8 cellular contexts compared by ENCODE assay signal in genomic region chr1:155173478-155174333, GRCh38. TPM values are rescaled to one million over a fixed set of nuclear protein-coding genes. Genes with fewer than 3 reads are reported as not detected.
DNase-seq lines count a peak whose midpoint lies in the region; ATAC-seq and TF ChIP-seq lines count a peak whose summit lies in the region.

TRIM46 (plus strand) TSS chr1:155173849; CDS start chr1:155173967, 118 bp downstream.

- H3K36me3 ChIP-seq in cardiac muscle cell (peaks cover 3% of the 10 kb centered on the region), mesodermal cell (ENCODE audit: control insufficient read depth, insufficient read depth, low read length) (peaks cover 53% of the 10 kb centered on the region)
- peaks cover 20% of the 10 kb centered on the region for H3K36me3 ChIP-seq in effector memory CD4-positive, alpha-beta T cell (ENCODE audit: control insufficient read depth, insufficient read depth, low read length)

- H3K9me3 ChIP-seq in cardiac muscle cell (ENCODE audit: low read depth), result no peaks in the 10 kb centered on the region
- H3K9me3 ChIP-seq in effector memory CD4-positive, alpha-beta T cell (ENCODE audit: control insufficient read depth, low read length), result no peaks in the 10 kb centered on the region
- H3K9me3 ChIP-seq in mesodermal cell (ENCODE audit: control insufficient read depth, low read length), result no peaks in the 10 kb centered on the region

- TF ChIP-seq CTCF in cardiac muscle cell (IDR thresholded peaks at IDR 0.05; ENCODE audit: low read depth, low read length), result no peak

- intact Hi-C loops in Right ventricle myocardium inferior (cut with DNase I), result no loop called here

- H3K4me1 ChIP-seq in cardiac muscle cell (ENCODE audit: low read depth) (peaks cover 5% of the 10 kb centered on the region), mesodermal cell (ENCODE audit: control insufficient read depth, insufficient read depth, low read length, poor library complexity, severe bottlenecking) (peaks cover 7% of the 10 kb centered on the region)
- H3K4me1 ChIP-seq in effector memory CD4-positive, alpha-beta T cell (ENCODE audit: control insufficient read depth, insufficient read depth, low read length, poor library complexity, severe bottlenecking), result peaks cover 32% of the 10 kb centered on the region

- H3K27ac ChIP-seq in cardiac muscle cell, result peak within 1 kb of the TSS; percentile 87
- peak within 1 kb of the TSS; percentile 91 for H3K27ac ChIP-seq in effector memory CD4-positive, alpha-beta T cell (ENCODE audit: insufficient read depth, low read length, poor library complexity, severe bottlenecking)
- peak within 1 kb of the TSS; percentile 93 for H3K27ac ChIP-seq in mesodermal cell (ENCODE audit: low read depth, low read length, severe bottlenecking)

- DNase-seq in cardiac muscle cell (ENCODE audit: low read depth in 1 of 2, low spot score in 1 of 2) (peak in 1 of 2 donors; percentile 50), Right ventricle myocardium inferior (ENCODE audit: missing footprints) (no peak), NCI-H2196 treated with DMSO at 0.1 percent for 48 hours (lab: John Stamatoyannopoulos, UW; ENCODE audit: unreplicated experiment) (peak; percentile 66), cerebellar nuclear complex (lab: John Stamatoyannopoulos, UW) (no peak)
- peak; percentile 88 for DNase-seq in activated CD8-positive, alpha-beta memory T cell treated with anti-CD3 and anti-CD28 coated beads for 24 hours
- DNase-seq in effector memory CD4-positive, alpha-beta T cell, result peak; percentile 39 to 61 (median 47)
- DNase-seq in stimulated activated CD8-positive, alpha-beta memory T cell treated with anti-CD3 and anti-CD28 coated beads, Interleukin-7, amount 100 ng/mL, for 4 hours (ENCODE audit: low read depth in 2 of 2), result peak; percentile 52 to 69

- H3K27me3 ChIP-seq in cardiac muscle cell, result peaks cover 6% of the 10 kb centered on the region
- H3K27me3 ChIP-seq in effector memory CD4-positive, alpha-beta T cell (replicated peaks; ENCODE audit: control insufficient read depth, insufficient read depth, low read length, poor library complexity, severe bottlenecking), result no peaks in the 10 kb centered on the region

- H3K4me3 ChIP-seq in cardiac muscle cell, result peak within 1 kb of the TSS; percentile 74
- peak within 1 kb of the TSS; percentile 84 for H3K4me3 ChIP-seq in effector memory CD4-positive, alpha-beta T cell (ENCODE audit: insufficient read depth, low read depth, low read length, poor library complexity, severe bottlenecking)
- H3K4me3 ChIP-seq in mesodermal cell (ENCODE audit: extremely low read depth, insufficient read depth, low read length, poor library complexity, severe bottlenecking), result peak within 1 kb of the TSS; percentile 90

- no peak for ATAC-seq in Right ventricle myocardium inferior

- 1 to 2% methylated on average over 14 to 20 of the region's 38 CpGs for WGBS in mesodermal cell (ENCODE audit: insufficient coverage in 2 of 2), 2 experiments

RNA-seq across cellular contexts. Expression of gene TRIM46, which starts in this region (rescaled TPM):
- total RNA-seq in cardiac muscle cell, result 3.6 and 5.4 TPM in 2 replicates
- 2.9 and 3.2 TPM in 2 replicates for polyA plus RNA-seq in cardiac muscle cell
- total RNA-seq in Right ventricle myocardium inferior, result 0.16 TPM
- 9.1 TPM for polyA plus RNA-seq in mesodermal cell (2013, experiment 1 of 2)
- 6.5 TPM for polyA plus RNA-seq in mesodermal cell (2013, experiment 2 of 2)

Comparison
In these comparisons a context has a peak if more than half of its experiments do, and no peak if none do; other contexts are left out.
1. DNase-seq: peak in NCI-H2196 treated with DMSO at 0.1 percent for 48 hours (single experiment), activated CD8-positive, alpha-beta memory T cell treated with anti-CD3 and anti-CD28 coated beads for 24 hours (single experiment), effector memory CD4-positive, alpha-beta T cell (3 of 3) and stimulated activated CD8-positive, alpha-beta memory T cell treated with anti-CD3 and anti-CD28 coated beads, Interleukin-7, amount 100 ng/mL, for 4 hours (2 of 2); none in Right ventricle myocardium inferior (single experiment) and cerebellar nuclear complex (0 of 2).
2. Peak in every context shown above with its lines, with median percentiles within 50 percentile points of each other: H3K27ac ChIP-seq and H3K4me3 ChIP-seq.